Comparison of ENCODE assay signal across 9 cellular contexts in genomic region chr7:142583424-142583823, GRCh38.
DNase-seq lines count a peak whose midpoint lies in the region; ATAC-seq and TF ChIP-seq lines count a peak whose summit lies in the region.
"Had no signal": no experiment of that assay in that cellular context is flagged by ENCODE, and none has a peak within 500 bp of the region (broad histone marks: within the 10 kb centered on the region; RNA-seq: fewer than 3 reads in every experiment).

No MANE protein-coding gene starts in this region.

- H3K79me1 ChIP-seq in mesendoderm (ENCODE audit: low read length), result no peaks in the 10 kb centered on the region

- BruUV-seq in OCI-LY7 (replicated peaks; lab: Mats Ljungman, UMichigan), result no TSS peak

- no peak overlapping the region for H3K4me3 Mint-ChIP-seq in activated CD8-positive, alpha-beta T cell treated with anti-CD3 and anti-CD28 coated beads for 36 hours
- H3K4me3 Mint-ChIP-seq: dendritic cell treated with granulocyte-macrophage colony-stimulating factor and Interleukin-4, amounts not matched to agents 40 ng/mL and 50 ng/mL, for 4 days had no signal

- H3K79me2 ChIP-seq in mesendoderm (ENCODE audit: control insufficient read depth, insufficient read depth, low read length) (no peaks in the 10 kb centered on the region), OCI-LY7 (ENCODE audit: insufficient read depth, low read depth, low read length) (no peaks in the 10 kb centered on the region)

- H3K27ac ChIP-seq in AG04450 (ENCODE audit: low read depth, low read length) (no peak overlapping the region), mesendoderm (ENCODE audit: low read depth, low read length) (no peak overlapping the region), Peyer's patch (no peak overlapping the region), OCI-LY7 (ENCODE audit: low read depth, low read length, poor library complexity, severe bottlenecking) (no peak overlapping the region)

- no peak overlapping the region for H3K27ac Mint-ChIP-seq in activated CD8-positive, alpha-beta T cell treated with anti-CD3 and anti-CD28 coated beads for 36 hours
- H3K27ac Mint-ChIP-seq: dendritic cell treated with granulocyte-macrophage colony-stimulating factor and Interleukin-4, amounts not matched to agents 40 ng/mL and 50 ng/mL, for 4 days had no signal

- H4K8ac ChIP-seq in mesendoderm (ENCODE audit: low read depth, low read length), result no peak overlapping the region

- no peak for TF ChIP-seq POLR2A in Peyer's patch (IDR thresholded peaks at IDR 0.05)

- no peaks in the 10 kb centered on the region for H4K20me1 ChIP-seq in OCI-LY7 (ENCODE audit: insufficient read depth, low read length)

- peak; percentile 80 for ATAC-seq in GM19025 (IDR thresholded peaks at IDR 0.05; ENCODE audit: low read depth, unreplicated experiment)
- peak; percentile 29 for ATAC-seq in HG03139 (IDR thresholded peaks at IDR 0.05; ENCODE audit: unreplicated experiment)
- peak; percentile 77 for ATAC-seq in activated CD8-positive, alpha-beta T cell treated with anti-CD3 and anti-CD28 coated beads for 36 hours

- WGBS in mesendoderm (ENCODE audit: extremely low coverage, insufficient coverage, low lambda C conversion rate), result no CpG with 5 or more reads among the region's 2 CpGs

- H3K27me3 Mint-ChIP-seq in activated CD8-positive, alpha-beta T cell treated with anti-CD3 and anti-CD28 coated beads for 36 hours, result no peaks in the 10 kb centered on the region
- H3K27me3 Mint-ChIP-seq: dendritic cell treated with granulocyte-macrophage colony-stimulating factor and Interleukin-4, amounts not matched to agents 40 ng/mL and 50 ng/mL, for 4 days had no signal

- no peak overlapping the region for H2AFZ ChIP-seq in OCI-LY7 (ENCODE audit: low read length)

- H3K4me1 ChIP-seq in mesendoderm (ENCODE audit: control insufficient read depth, low read depth, low read length) (peaks cover 3% of the 10 kb centered on the region), Peyer's patch (no peaks in the 10 kb centered on the region), OCI-LY7 (ENCODE audit: insufficient read depth, low read length, poor library complexity, severe bottlenecking) (peaks cover 11% of the 10 kb centered on the region)

- H3K9me3 ChIP-seq in AG04450 (ENCODE audit: control insufficient read depth, insufficient read depth, low read length), result no peaks in the 10 kb centered on the region
- no peaks in the 10 kb centered on the region for H3K9me3 ChIP-seq in Peyer's patch
- H3K9me3 ChIP-seq in OCI-LY7 (ENCODE audit: low read length), result no peaks in the 10 kb centered on the region

- no peak overlapping the region for H3K18ac ChIP-seq in mesendoderm (ENCODE audit: low read length)

- DNase-seq in AG04450 (ENCODE audit: low read depth, low spot score), result peak; percentile 52
- DNase-seq in activated CD8-positive, alpha-beta T cell treated with anti-CD3 and anti-CD28 coated beads for 36 hours, result peak; percentile 61
- peak; percentile 85 for DNase-seq in mesendoderm
- DNase-seq in NCI-H2107 (lab: John Stamatoyannopoulos, UW), result no peak
- DNase-seq in Peyer's patch, result no peak
- DNase-seq in OCI-LY7 (ENCODE audit: low spot score), result no peak

- peak overlapping the region; percentile 2 for H2BK15ac ChIP-seq in mesendoderm (replicated peaks; ENCODE audit: low read depth)

- H3K27me3 ChIP-seq in AG04450 (ENCODE audit: control insufficient read depth, insufficient read depth, low read length) (no peaks in the 10 kb centered on the region), mesendoderm (ENCODE audit: insufficient read depth, low read length, poor library complexity) (no peaks in the 10 kb centered on the region), Peyer's patch (no peaks in the 10 kb centered on the region)

- H3K4me3 ChIP-seq in AG04450 (ENCODE audit: low read depth, low read length) (no peak overlapping the region), mesendoderm (ENCODE audit: low read length) (no peak overlapping the region), Peyer's patch (no peak overlapping the region), OCI-LY7 (ENCODE audit: low read depth, low read length, poor library complexity, severe bottlenecking) (no peak overlapping the region)

- CTCF ChIA-PET in AG04450 (lab: Charles Lee), result interaction anchor here (0.6 to 4.5 kb wide), 10 partner anchors 20 to 907 kb away, joined by 3 to 58 read pairs (median 6); no protein-coding TSS in a partner anchor
- CTCF ChIA-PET in activated CD8-positive, alpha-beta T cell treated with anti-CD3 and anti-CD28 coated beads for 36 hours (lab: Charles Lee), result interaction anchor here (0.7 to 3.1 kb wide), 5 partner anchors 20 to 86 kb away, joined by 3 to 16 read pairs (median 9); no protein-coding TSS in a partner anchor
- CTCF ChIA-PET in OCI-LY7 (lab: Charles Lee; ENCODE audit: unreplicated experiment), result no interaction called here

- TF ChIP-seq CTCF in AG04450 (IDR thresholded peaks at IDR 0.05; ENCODE audit: low read depth, low read length) (no peak), Peyer's patch (IDR thresholded peaks at IDR 0.05) (no peak), OCI-LY7 (conservative IDR thresholded peaks at IDR 0.05; ENCODE audit: low read length) (no peak)
- no peak for TF ChIP-seq CTCF in activated CD8-positive, alpha-beta T cell treated with anti-CD3 and anti-CD28 coated beads for 36 hours (IDR thresholded peaks at IDR 0.05)

- intact Hi-C loops in activated CD8-positive, alpha-beta T cell treated with anti-CD3 and anti-CD28 coated beads for 36 hours (cut with micrococcal nuclease), result loop anchor here (10.0 kb wide), 1 partner anchor 49 kb away; no protein-coding TSS in a partner anchor
- intact Hi-C loops in OCI-LY7 (cut with micrococcal nuclease; ENCODE audit: unreplicated experiment), result no loop called here

- H3K9ac ChIP-seq in mesendoderm (ENCODE audit: low read length), result no peak overlapping the region

- H2BK5ac ChIP-seq in mesendoderm (ENCODE audit: low read length), result no peak overlapping the region

- no peak overlapping the region for H3K4me2 ChIP-seq in mesendoderm (ENCODE audit: low read length)
- H3K4me2 ChIP-seq in OCI-LY7 (ENCODE audit: low read length), result no peak overlapping the region

- no peak overlapping the region for H3K23ac ChIP-seq in mesendoderm (ENCODE audit: low read length)

- no peak overlapping the region for H2AK5ac ChIP-seq in mesendoderm (ENCODE audit: low read length)

- no peak overlapping the region for H2BK120ac ChIP-seq in mesendoderm (ENCODE audit: low read depth, low read length)

- peaks cover 32% of the 10 kb centered on the region for H3K4me1 Mint-ChIP-seq in activated CD8-positive, alpha-beta T cell treated with anti-CD3 and anti-CD28 coated beads for 36 hours (ENCODE audit: low read depth)

- H3K4ac ChIP-seq in mesendoderm (ENCODE audit: low read depth, low read length), result no peak overlapping the region

- H3K36me3 ChIP-seq in mesendoderm (ENCODE audit: control insufficient read depth, insufficient read depth, low read length) (no peaks in the 10 kb centered on the region), Peyer's patch (no peaks in the 10 kb centered on the region), OCI-LY7 (ENCODE audit: insufficient read depth, low read length) (no peaks in the 10 kb centered on the region)

- no peaks in the 10 kb centered on the region for H3K36me3 Mint-ChIP-seq in activated CD8-positive, alpha-beta T cell treated with anti-CD3 and anti-CD28 coated beads for 36 hours (ENCODE audit: low read depth)

- peak overlapping the region; percentile 6 for H3K56ac ChIP-seq in mesendoderm (ENCODE audit: low read length)

- no peaks in the 10 kb centered on the region for H3K9me3 Mint-ChIP-seq in activated CD8-positive, alpha-beta T cell treated with anti-CD3 and anti-CD28 coated beads for 36 hours
- H3K9me3 Mint-ChIP-seq: dendritic cell treated with granulocyte-macrophage colony-stimulating factor and Interleukin-4, amounts not matched to agents 40 ng/mL and 50 ng/mL, for 4 days had no signal

- POLR2A ChIA-PET in AG04450 (lab: Yijun Ruan, JAX) (no interaction called here), OCI-LY7 (lab: Charles Lee) (interaction anchor here (0.6 to 1.0 kb wide), 2 partner anchors 12 to 475 kb away, joined by 3 read pairs; no protein-coding TSS in a partner anchor)
- POLR2A ChIA-PET in activated CD8-positive, alpha-beta T cell treated with anti-CD3 and anti-CD28 coated beads for 36 hours (lab: Charles Lee), result interaction anchor here (0.6 kb wide), 1 partner anchor 198 kb away, joined by 3 read pairs; no protein-coding TSS in a partner anchor

- no peak overlapping the region for H4K5ac ChIP-seq in mesendoderm (ENCODE audit: low read length)

- no peaks in the 10 kb centered on the region for H3K9me2 ChIP-seq in OCI-LY7 (ENCODE audit: insufficient read depth, low read length)

Comparison
In these comparisons a context has a peak if more than half of its experiments do, and no peak if none do; other contexts are left out.
1. DNase-seq: peak in AG04450 (single experiment), activated CD8-positive, alpha-beta T cell treated with anti-CD3 and anti-CD28 coated beads for 36 hours (single experiment) and mesendoderm (single experiment); none in NCI-H2107 (single experiment), Peyer's patch (0 of 3) and OCI-LY7 (single experiment).
2. ATAC-seq: peak in every context shown above with its lines; median percentile 80 in GM19025; 77 in activated CD8-positive, alpha-beta T cell treated with anti-CD3 and anti-CD28 coated beads for 36 hours; 29 in HG03139.